In genomic region chr4:68011684-68012083, GRCh38 we compare ENCODE assay signal across 32 cellular contexts. TPM values are rescaled to one million over a fixed set of nuclear protein-coding genes. Genes with fewer than 3 reads are reported as not detected.
"Had no signal": no experiment of that assay in that cellular context is flagged by ENCODE, and none has a peak within 500 bp of the region (broad histone marks: within the 10 kb centered on the region; RNA-seq: fewer than 3 reads in every experiment).

No MANE protein-coding gene starts in this region.

- H3K4me3 ChIP-seq: cardiac muscle cell, MG63, PC-9 had no signal

- ATAC-seq: activated CD4-positive, alpha-beta T cell treated with anti-CD3 and anti-CD28 coated beads for 36 hours; activated CD4-positive, CD25-positive, alpha-beta regulatory T cell treated with anti-CD3 and anti-CD28 coated beads, Interleukin-2, amount 50 U/mL, for 24 hours; activated CD8-positive, alpha-beta T cell treated with anti-CD3 and anti-CD28 coated beads, Interleukin-2, amount 10 ng/mL, durations not matched to agents 7 days and 5 days; Right ventricle myocardium inferior; WTC11 had no signal

- H2AFZ ChIP-seq: PC-9 had no signal

- H3K9me3 ChIP-seq: MG63 had no signal

- DNase-seq: activated CD4-positive, alpha-beta T cell treated with anti-CD3 and anti-CD28 coated beads for 36 hours; activated CD4-positive, alpha-beta T cell treated with anti-CD3 and anti-CD28 coated beads, Interleukin-2, amount 10 ng/mL, durations not matched to agents 7 days and 5 days; activated CD4-positive, alpha-beta T cell treated with anti-CD3 and anti-CD28 coated beads, Interleukin-2, amount 50 U/mL, for 48 hours; activated CD8-positive, alpha-beta T cell treated with anti-CD3 and anti-CD28 coated beads, Interleukin-2, amount 10 ng/mL, durations not matched to agents 7 days and 5 days; activated gamma-delta T cell; activated naive CD4-positive, alpha-beta T cell treated with Interleukin-2 at 50 U/mL for 16 hours; activated naive CD8-positive, alpha-beta T cell treated with anti-CD3 and anti-CD28 coated beads, Interleukin-2, amount 10 ng/mL, durations not matched to agents 7 days and 5 days; activated T-cell treated with anti-CD3 and anti-CD28 coated beads, Interleukin-2, amount 50 U/mL, for 24 hours; Kasumi-1; KBM-7; MG63; NCI-H1105; NCI-H1417 treated with DMSO at 0.1 percent for 48 hours; NCI-H187 treated with DMSO at 0.1 percent for 48 hours; NCI-H2081; NCI-H2171 treated with DMSO at 0.1 percent for 48 hours; NCI-H2227 treated with DMSO at 0.1 percent for 48 hours; NCI-H446 treated with DMSO at 0.1 percent for 48 hours; NCI-H524; NCI-H69; NCI-H82; NK-92 treated with Interleukin-12 subunit alpha and Interleukin-12 subunit beta, amount 100 ng/mL, for 24 hours had no signal

- FAIRE-seq: TTC549 had no signal

- H3K36me3 ChIP-seq: cardiac muscle cell, MG63 had no signal

- H3K4me2 ChIP-seq: PC-9 had no signal

- H3K27me3 ChIP-seq: cardiac muscle cell, MG63 had no signal

- H3K27ac ChIP-seq: cardiac muscle cell, PC-9, RWPE1 had no signal

RNA-seq across cellular contexts. Expression of gene TMPRSS11A, which starts 48.4 kb away (rescaled TPM):
- total RNA-seq: activated CD4-positive, alpha-beta T cell treated with anti-CD3 and anti-CD28 coated beads for 36 hours; activated CD4-positive, alpha-beta T cell treated with anti-CD3 and anti-CD28 coated beads, Interleukin-2, amount 10 ng/mL, durations not matched to agents 7 days and 5 days; activated CD8-positive, alpha-beta T cell treated with anti-CD3 and anti-CD28 coated beads, Interleukin-2, amount 10 ng/mL, durations not matched to agents 7 days and 5 days; activated naive CD8-positive, alpha-beta T cell treated with anti-CD3 and anti-CD28 coated beads, Interleukin-2, amount 10 ng/mL, durations not matched to agents 7 days and 5 days; activated T-helper 2 cell treated with anti-CD3 and anti-CD28 coated beads, Interferon-gamma antibody, Interleukin-2, Interleukin-4, amounts not matched to agents 10 μg/mL and 5 μg/mL and 100 μg/mL, durations not matched to agents 14 hours and 24 hours and 36 hours; cardiac muscle cell; OCI-LY7; PC-9; Right ventricle myocardium inferior; T-helper 1 cell treated with Interleukin-12 subunit alpha and Interleukin-12 subunit beta and Interleukin-4 antibody, amounts not matched to agents 30 ng/mL and 1 ng/mL, for 36 hours; WTC11 had no signal
- polyA plus RNA-seq: cardiac muscle cell had no signal
